ENCODE assay signal across 2 cellular contexts in genomic region chr11:66582565-66583147, GRCh38.
TF ChIP-seq lines count a peak whose summit lies in the region.

No MANE protein-coding gene starts in this region.

TF ChIP-seq in HCT116, 20 proteins besides CTCF, POLR2A, EP300 and RAD21:
- peak; percentile 38; the same call in 1 of the 2 replicates for TF ChIP-seq CBX3 (IDR thresholded peaks at IDR 0.05; ENCODE audit: low read depth)

TF ChIP-seq in K562, 482 proteins besides CTCF, POLR2A, EP300 and RAD21:
- TF ChIP-seq CBX1 (IDR thresholded peaks at IDR 0.05; ENCODE audit: low read depth) (0 out of 2 replicates have a peak, but pooled peaks have one; percentile 29), TRIM28 (IDR thresholded peaks at IDR 0.05) (peak; percentile 90), ZNF280A (IDR thresholded peaks at IDR 0.05; ENCODE audit: low read depth, partially characterized antibody) (peak; percentile 94), CBX5 (IDR thresholded peaks at IDR 0.05; ENCODE audit: borderline replicate concordance, low read depth) (peak; percentile 82), CBX3 (IDR thresholded peaks at IDR 0.05; ENCODE audit: borderline replicate concordance in 1 of 2, low read length in 2 of 2) (peak in 1 of 2 experiments; percentile 95; a peak in 2 of 3 replicates), TRIM24 (IDR thresholded peaks at IDR 0.05) (peak in 1 of 2 experiments; percentile 53; a peak in 1 of 4 replicates)
